In the genomic region with DNA sequence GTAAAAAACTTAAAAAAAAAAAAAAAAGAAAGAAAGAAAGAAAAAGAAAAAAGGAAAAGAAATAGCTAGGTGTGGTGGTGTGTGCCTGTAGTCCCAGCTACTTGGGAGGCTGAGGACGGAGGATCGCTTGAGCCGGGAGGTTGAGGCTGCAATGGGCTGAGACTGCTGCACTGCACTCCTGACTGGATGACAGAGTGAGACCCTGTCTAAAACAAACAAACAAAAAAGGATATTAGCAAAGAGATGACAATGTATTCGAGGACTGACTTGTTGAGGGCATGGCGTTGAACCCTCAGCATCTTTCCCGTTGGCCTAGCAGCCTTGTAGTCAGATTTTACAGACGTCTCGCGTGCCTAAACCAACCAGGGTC, we compare ENCODE assay signal across 8 cellular contexts. TPM values are rescaled to one million over a fixed set of nuclear protein-coding genes. Genes with fewer than 3 reads are reported as not detected.
A peak's percentile ranks its signal among the peaks of the same experiment; 100 is the strongest.
DNase-seq lines count a peak whose midpoint lies in the region; ATAC-seq and TF ChIP-seq lines count a peak whose summit lies in the region.

No MANE protein-coding gene starts in this region.

- H3K4me1 ChIP-seq in heart right ventricle (peaks cover 0 to 21% (median 6%) of the 10 kb centered on the region in 9 donors), mucosa of rectum (ENCODE audit: control insufficient read depth in 2 of 2, insufficient read depth in 2 of 2, low read length in 2 of 2) (peaks cover 7 to 9% of the 10 kb centered on the region in 2 donors), aorta (ENCODE audit: control insufficient read depth in 1 of 2, insufficient read depth in 2 of 2, low read length in 2 of 2) (no peaks in the 10 kb centered on the region)

- no peak for TF ChIP-seq CTCF in heart right ventricle (IDR thresholded peaks at IDR 0.05)

- intact Hi-C loops in heart right ventricle (cut with DNase I), result loop anchor here in 2 of 10 donors (5.0 to 10.0 kb wide), 3 partner anchors 68 to 161 kb away; partner anchors contain the start of genes LNP1 (in 1 of the 2), TBC1D23 (in 1 of the 2), TMEM45A (in 1 of the 2) and TOMM70 (in 1 of the 2)
- intact Hi-C loops in left ventricle myocardium superior (cut with micrococcal nuclease), result no loop called here
- intact Hi-C loops in aorta (cut with DNase I), result loop anchor here in 1 of 2 donors (10.0 kb wide), 1 partner anchor 71 kb away; the partner anchor contains the start of genes LNP1 and TOMM70

- H3K27ac ChIP-seq in heart right ventricle (peak overlapping the region in 9 of 10 donors; percentile 68 to 94 (median 86)), caudate nucleus (ENCODE audit: low read depth, low read length) (peak overlapping the region; percentile 60), mucosa of rectum (ENCODE audit: low read depth in 2 of 2, low read length in 2 of 2) (peak overlapping the region; percentile 46 to 62), aorta (ENCODE audit: low read depth in 1 of 2, low read length in 2 of 2) (peak overlapping the region in 1 of 2 donors; percentile 77)

- in situ Hi-C loops in KBM-7 (cut with MboI; ENCODE audit: low pct_unique_long_range_greater_than_20kb, low sequenced_read_pairs), result no loop called here

- H3K9me3 ChIP-seq in heart right ventricle (no peaks in the 10 kb centered on the region), mucosa of rectum (ENCODE audit: control insufficient read depth in 2 of 2, low read length in 2 of 2) (no peaks in the 10 kb centered on the region), aorta (ENCODE audit: control insufficient read depth, low read length) (no peaks in the 10 kb centered on the region)

- no peaks in the 10 kb centered on the region for H3K27me3 ChIP-seq in heart right ventricle
- no peaks in the 10 kb centered on the region for H3K27me3 ChIP-seq in mucosa of rectum (ENCODE audit: control insufficient read depth in 2 of 2, insufficient read depth in 2 of 2, low read length in 2 of 2)
- H3K27me3 ChIP-seq in aorta (ENCODE audit: control insufficient read depth in 1 of 2, insufficient read depth in 2 of 2, low read length in 1 of 2), result no peaks in the 10 kb centered on the region

- H3K4me3 ChIP-seq in heart right ventricle (peak overlapping the region; percentile 46 to 85 (median 69)), mucosa of rectum (ENCODE audit: low read length in 2 of 2) (peak overlapping the region; percentile 78 to 86), aorta (ENCODE audit: low read length in 2 of 2) (peak overlapping the region; percentile 61 to 79)

- H3K9ac ChIP-seq in mucosa of rectum (ENCODE audit: low read depth in 1 of 2, low read length in 2 of 2), result peak overlapping the region; percentile 53 to 80

- 60 to 61% methylated on average over 9 of the region's 9 CpGs for WGBS in heart right ventricle, 2 donors
- WGBS in aorta, 2 donors, result 59 to 64% methylated on average over 9 of the region's 9 CpGs

- ATAC-seq in heart right ventricle (peak in 4 of 8 donors; percentile 7 to 34 (median 16)), left ventricle myocardium superior (no peak), aorta (ENCODE audit: low FRiP score) (peak; percentile 6)

- H3K36me3 ChIP-seq in heart right ventricle, result peaks cover 0 to 3% (median 0%) of the 10 kb centered on the region in 9 donors
- peaks cover 0 to 5% of the 10 kb centered on the region in 2 donors for H3K36me3 ChIP-seq in mucosa of rectum (ENCODE audit: control insufficient read depth in 2 of 2, insufficient read depth in 2 of 2, low read length in 2 of 2)
- no peaks in the 10 kb centered on the region for H3K36me3 ChIP-seq in aorta (ENCODE audit: control insufficient read depth in 1 of 2, insufficient read depth in 2 of 2, low read length in 1 of 2)

- no peak for DNase-seq in heart right ventricle
- DNase-seq in left ventricle myocardium superior, result no peak
- DNase-seq in caudate nucleus (lab: John Stamatoyannopoulos, UW), result no peak
- DNase-seq in aorta, result no peak
- DNase-seq in foreskin melanocyte, result no peak
- no peak for DNase-seq in stimulated activated CD4-positive, alpha-beta T cell treated with anti-CD3 and anti-CD28 coated beads, Interleukin-15, amount 100 ng/mL, for 24 hours
- no peak for DNase-seq in KBM-7

RNA-seq across cellular contexts. Expression of gene NIT2, which starts 0.6 kb away (rescaled TPM):
- total RNA-seq in heart right ventricle (10 to 100 TPM; 39.7 to 56.7 (median 46.6) TPM), left ventricle myocardium superior (47.3 TPM), aorta (10 to 100 TPM; 33.7 to 34.0 TPM)
- polyA plus RNA-seq in heart right ventricle (10 to 100 TPM; 14.7 to 31.7 TPM), aorta (10 to 100 TPM; 13.3 to 58.7 TPM)
